ENCODE assay signal across 8 cellular contexts in genomic region chr6:11810039-11810541, GRCh38. TPM values are rescaled to one million over a fixed set of nuclear protein-coding genes. Genes with fewer than 3 reads are reported as not detected.
DNase-seq lines count a peak whose midpoint lies in the region; ATAC-seq and TF ChIP-seq lines count a peak whose summit lies in the region.

No MANE protein-coding gene starts in this region.

- H3K9me3 ChIP-seq in hepatocyte (ENCODE audit: low read depth) = no peaks in the 10 kb centered on the region
- H3K9me3 ChIP-seq in testis = no peaks in the 10 kb centered on the region

- no peaks in the 10 kb centered on the region for H3K36me3 Mint-ChIP-seq in effector memory CD8-positive, alpha-beta T cell (ENCODE audit: insufficient read depth)

- ATAC-seq in GM18502 (IDR thresholded peaks at IDR 0.05; ENCODE audit: poor library complexity, unreplicated experiment) = no peak
- ATAC-seq in effector memory CD8-positive, alpha-beta T cell (replicated peaks) = no peak

- in situ Hi-C loops in astrocyte of the cerebellum (cut with HindIII; ENCODE audit: low sequenced_read_pairs) = no loop called here

- H3K4me1 ChIP-seq in hepatocyte (ENCODE audit: insufficient read depth) (peaks cover 27% of the 10 kb centered on the region), testis (peaks cover 20% of the 10 kb centered on the region)

- H3K27me3 ChIP-seq in hepatocyte (no peaks in the 10 kb centered on the region), testis (no peaks in the 10 kb centered on the region)

- H2AFZ ChIP-seq in hepatocyte = no peak overlapping the region

- no peak overlapping the region for H3K4me2 ChIP-seq in hepatocyte

- H3K27ac Mint-ChIP-seq in effector memory CD8-positive, alpha-beta T cell = no peak overlapping the region

- H3K4me3 ChIP-seq in astrocyte of the cerebellum (ENCODE audit: low read depth, low read length) (no peak overlapping the region), hepatocyte (no peak overlapping the region), testis (no peak overlapping the region)

- no peak overlapping the region for H3K4me3 Mint-ChIP-seq in effector memory CD8-positive, alpha-beta T cell

- no peaks in the 10 kb centered on the region for H4K20me1 ChIP-seq in hepatocyte (ENCODE audit: insufficient read depth, poor library complexity, severe bottlenecking)

- no peak for TF ChIP-seq POLR2A in testis (IDR thresholded peaks at IDR 0.05)

- peak overlapping the region; percentile 75 for H3K27ac ChIP-seq in hepatocyte
- H3K27ac ChIP-seq in testis = peak overlapping the region; percentile 40 to 77

- H3K27me3 Mint-ChIP-seq in effector memory CD8-positive, alpha-beta T cell = peaks cover 27 to 56% of the 10 kb centered on the region in 2 donors

- no peaks in the 10 kb centered on the region for H3K9me3 Mint-ChIP-seq in effector memory CD8-positive, alpha-beta T cell

- intact Hi-C loops in testis (cut with DNase I; ENCODE audit: low total_unique reads) = no loop called here

- no peaks in the 10 kb centered on the region for H3K9me2 ChIP-seq in hepatocyte (replicated peaks; ENCODE audit: insufficient read depth)

- H3K4me1 Mint-ChIP-seq in effector memory CD8-positive, alpha-beta T cell (ENCODE audit: low read depth in 2 of 2) = no peaks in the 10 kb centered on the region

- DNase-seq in HT1080 (ENCODE audit: low read depth) (peak; percentile 66), astrocyte of the cerebellum (ENCODE audit: low read depth) (peak; percentile 39), hepatocyte (ENCODE audit: low spot score) (peak; percentile 76), testis (peak; percentile 94), SK-N-DZ (ENCODE audit: low spot score) (no peak), NCI-H2171 treated with DMSO at 0.1 percent for 48 hours (lab: John Stamatoyannopoulos, UW) (no peak)
- no peak for DNase-seq in effector memory CD8-positive, alpha-beta T cell

- TF ChIP-seq CTCF in astrocyte of the cerebellum (IDR thresholded peaks at IDR 0.05; ENCODE audit: low read depth, low read length, missing control alignments) = no peak
- no peak for TF ChIP-seq CTCF in hepatocyte (IDR thresholded peaks at IDR 0.05; ENCODE audit: poor library complexity)
- TF ChIP-seq CTCF in testis (IDR thresholded peaks at IDR 0.05) = no peak

- WGBS in hepatocyte (ENCODE audit: low lambda C conversion rate, missing lambda C conversion rate) = 38% methylated on average over 1 of the region's 1 CpG
- WGBS in testis, 2 donors = 15 to 47% methylated on average over 1 of the region's 1 CpG

- H3K36me3 ChIP-seq in hepatocyte (replicated peaks; ENCODE audit: insufficient read depth, low read depth) (no peaks in the 10 kb centered on the region), testis (ENCODE audit: low read depth, missing control alignments) (no peaks in the 10 kb centered on the region)

- no peaks in the 10 kb centered on the region for H3K79me2 ChIP-seq in hepatocyte

RNA-seq across cellular contexts. Expression of gene ADTRP, which starts 31.5 kb away (rescaled TPM):
- 6.5 and 11.6 TPM in 2 replicates for total RNA-seq in HT1080 (2014; rRNA removed; shearing (Covaris generic))
- 11.5 and 12.0 TPM in 2 replicates for polyA plus RNA-seq in HT1080 (2015; cell fraction: cytosol; rRNA removed)
- polyA plus RNA-seq in HT1080 (2015; cell fraction: nucleus; rRNA removed) = 14.7 and 21.1 TPM in 2 replicates
- total RNA-seq in hepatocyte (9.8 and 10.0 TPM in 2 replicates), testis (10 to 100 TPM in 1 of 2 donors, 1 to 10 TPM in 1; 8.3 to 21.3 TPM)
- polyA plus RNA-seq in hepatocyte (3.6 and 4.1 TPM in 2 replicates), testis (ENCODE audit: insufficient read depth, low read depth, low replicate concordance) (49.6 TPM)
- not detected in 2 replicates for polyA plus RNA-seq in SK-N-DZ (2014; cell fraction: cytosol; rRNA removed)
- polyA plus RNA-seq in SK-N-DZ (2014; cell fraction: nucleus; rRNA removed) = not detected in 2 replicates

Comparison
In these comparisons a context has a peak if more than half of its experiments do, and no peak if none do; other contexts are left out.
1. DNase-seq: peak in HT1080 (single experiment), astrocyte of the cerebellum (single experiment), hepatocyte (single experiment) and testis (single experiment); none in SK-N-DZ (single experiment), NCI-H2171 treated with DMSO at 0.1 percent for 48 hours (single experiment) and effector memory CD8-positive, alpha-beta T cell (0 of 3).